In genomic region chr3:35498506-35499210, GRCh38 we compare ENCODE assay signal across 23 cellular contexts.
DNase-seq lines count a peak whose midpoint lies in the region; ATAC-seq, FAIRE-seq and TF ChIP-seq lines count a peak whose summit lies in the region.
"Had no signal": no experiment of that assay in that cellular context is flagged by ENCODE, and none has a peak within 500 bp of the region (broad histone marks: within the 10 kb centered on the region; RNA-seq: fewer than 3 reads in every experiment).

No MANE protein-coding gene starts in this region.

- peak; percentile 38 for FAIRE-seq in D721Med (lab: Jason Lieb, UNC)
- FAIRE-seq: GM19239 had no signal

- no peak for TF ChIP-seq POLR2A in NB4 (IDR thresholded peaks at IDR 0.05; ENCODE audit: extremely low read depth, insufficient read length)

- no peak overlapping the region for H3K27ac Mint-ChIP-seq in activated CD4-positive, alpha-beta T cell treated with anti-CD3 and anti-CD28 coated beads for 36 hours
- H3K27ac Mint-ChIP-seq in activated naive CD8-positive, alpha-beta T cell treated with anti-CD3 and anti-CD28 coated beads for 36 hours = no peak overlapping the region
- H3K27ac Mint-ChIP-seq: CD8-positive, alpha-beta memory T cell had no signal

- H3K36me3 ChIP-seq in OCI-LY3 (replicated peaks; ENCODE audit: low read depth, low read length) (no peaks in the 10 kb centered on the region), hepatocyte (replicated peaks; ENCODE audit: insufficient read depth, low read depth) (no peaks in the 10 kb centered on the region), upper lobe of right lung (no peaks in the 10 kb centered on the region)
- H3K36me3 ChIP-seq: Peyer's patch, SJSA1 had no signal

- H3K36me3 Mint-ChIP-seq in activated CD4-positive, alpha-beta T cell treated with anti-CD3 and anti-CD28 coated beads for 36 hours (ENCODE audit: low read depth) = no peaks in the 10 kb centered on the region
- no peaks in the 10 kb centered on the region for H3K36me3 Mint-ChIP-seq in activated naive CD8-positive, alpha-beta T cell treated with anti-CD3 and anti-CD28 coated beads for 36 hours
- H3K36me3 Mint-ChIP-seq: CD8-positive, alpha-beta memory T cell had no signal

- no peak for ATAC-seq in activated CD4-positive, alpha-beta T cell treated with anti-CD3 and anti-CD28 coated beads for 36 hours
- ATAC-seq in upper lobe of right lung = no peak

- CTCF ChIA-PET in activated CD4-positive, alpha-beta T cell treated with anti-CD3 and anti-CD28 coated beads for 36 hours (lab: Charles Lee) = no interaction called here

- no peak for DNase-seq in D721Med (ENCODE audit: insufficient read length, low spot score)
- DNase-seq in NB4 (ENCODE audit: low read depth) = peak; percentile 10
- DNase-seq in hepatocyte (ENCODE audit: low spot score) = peak; percentile 10
- DNase-seq in activated CD4-positive, alpha-beta T cell treated with anti-CD3 and anti-CD28 coated beads for 36 hours = no peak
- no peak for DNase-seq in activated effector memory CD4-positive, alpha-beta T cell treated with anti-CD3 and anti-CD28 coated beads, Interleukin-2, amount 50 U/mL, for 16 hours
- no peak for DNase-seq in upper lobe of right lung
- DNase-seq in activated naive CD8-positive, alpha-beta T cell treated with anti-CD3 and anti-CD28 coated beads for 36 hours = no peak
- DNase-seq: Calu3; CD8-positive, alpha-beta memory T cell; GDM1; Karpas-422; NCI-H1105 treated with DMSO at 0.1 percent for 48 hours; NCI-H2029 treated with DMSO at 0.1 percent for 48 hours; NCI-H2171; NCI-H345; NCI-H524; NCI-H774; NK-92 treated with Interleukin-12 subunit alpha and Interleukin-12 subunit beta, amount 100 ng/mL, for 24 hours; Peyer's patch had no signal

- H3K9ac ChIP-seq in OCI-LY3 (ENCODE audit: low read length) = no peak overlapping the region

- H4K20me1 ChIP-seq in OCI-LY3 (ENCODE audit: insufficient read depth, low read length) (no peaks in the 10 kb centered on the region), hepatocyte (ENCODE audit: insufficient read depth, poor library complexity, severe bottlenecking) (no peaks in the 10 kb centered on the region)

- peaks cover 3% of the 10 kb centered on the region for H3K9me3 Mint-ChIP-seq in activated CD4-positive, alpha-beta T cell treated with anti-CD3 and anti-CD28 coated beads for 36 hours (ENCODE audit: low read depth)
- peaks cover 4% of the 10 kb centered on the region for H3K9me3 Mint-ChIP-seq in activated naive CD8-positive, alpha-beta T cell treated with anti-CD3 and anti-CD28 coated beads for 36 hours

- no peaks in the 10 kb centered on the region for H3K27me3 ChIP-seq in OCI-LY3 (ENCODE audit: low read depth, low read length)
- H3K27me3 ChIP-seq in hepatocyte = no peaks in the 10 kb centered on the region
- H3K27me3 ChIP-seq in upper lobe of right lung = no peaks in the 10 kb centered on the region
- H3K27me3 ChIP-seq: Peyer's patch, SJSA1 had no signal

- H3K27ac ChIP-seq in OCI-LY3 (ENCODE audit: low read length) (no peak overlapping the region), hepatocyte (no peak overlapping the region), upper lobe of right lung (no peak overlapping the region)
- H3K27ac ChIP-seq: C4-2B, Peyer's patch, SJSA1 had no signal

- H3K4me1 ChIP-seq in OCI-LY3 (ENCODE audit: low read length) (no peaks in the 10 kb centered on the region), hepatocyte (ENCODE audit: insufficient read depth) (no peaks in the 10 kb centered on the region), upper lobe of right lung (no peaks in the 10 kb centered on the region)
- H3K4me1 ChIP-seq: Peyer's patch, SJSA1 had no signal

- H3K4me3 ChIP-seq in NB4 (ENCODE audit: low read depth, low read length) (no peak overlapping the region), OCI-LY3 (ENCODE audit: low read length) (no peak overlapping the region), hepatocyte (no peak overlapping the region), upper lobe of right lung (no peak overlapping the region)
- H3K4me3 ChIP-seq: Peyer's patch, SJSA1 had no signal

- H3K9me3 ChIP-seq in OCI-LY3 (ENCODE audit: insufficient read depth, low read length) = no peaks in the 10 kb centered on the region
- no peaks in the 10 kb centered on the region for H3K9me3 ChIP-seq in hepatocyte (ENCODE audit: low read depth)
- H3K9me3 ChIP-seq in upper lobe of right lung = no peaks in the 10 kb centered on the region
- H3K9me3 ChIP-seq: Peyer's patch, SJSA1 had no signal

- no peaks in the 10 kb centered on the region for H3K4me1 Mint-ChIP-seq in activated CD4-positive, alpha-beta T cell treated with anti-CD3 and anti-CD28 coated beads for 36 hours
- no peaks in the 10 kb centered on the region for H3K4me1 Mint-ChIP-seq in activated naive CD8-positive, alpha-beta T cell treated with anti-CD3 and anti-CD28 coated beads for 36 hours
- H3K4me1 Mint-ChIP-seq: CD8-positive, alpha-beta memory T cell had no signal

- H3K9me2 ChIP-seq in hepatocyte (replicated peaks; ENCODE audit: insufficient read depth) = no peaks in the 10 kb centered on the region

- intact Hi-C loops in activated CD4-positive, alpha-beta T cell treated with anti-CD3 and anti-CD28 coated beads for 36 hours (cut with DNase I, micrococcal nuclease) = no loop called here
- intact Hi-C loops in upper lobe of right lung (cut with DNase I) = no loop called here

- H3K27me3 Mint-ChIP-seq in activated CD4-positive, alpha-beta T cell treated with anti-CD3 and anti-CD28 coated beads for 36 hours = no peaks in the 10 kb centered on the region
- no peaks in the 10 kb centered on the region for H3K27me3 Mint-ChIP-seq in activated naive CD8-positive, alpha-beta T cell treated with anti-CD3 and anti-CD28 coated beads for 36 hours

- H3K79me2 ChIP-seq in OCI-LY3 (ENCODE audit: low read length) (no peaks in the 10 kb centered on the region), hepatocyte (no peaks in the 10 kb centered on the region)

- POLR2A ChIA-PET in activated CD4-positive, alpha-beta T cell treated with anti-CD3 and anti-CD28 coated beads for 36 hours (lab: Charles Lee) = no interaction called here

- H3K4me3 Mint-ChIP-seq in activated CD4-positive, alpha-beta T cell treated with anti-CD3 and anti-CD28 coated beads for 36 hours = no peak overlapping the region
- no peak overlapping the region for H3K4me3 Mint-ChIP-seq in activated naive CD8-positive, alpha-beta T cell treated with anti-CD3 and anti-CD28 coated beads for 36 hours
- H3K4me3 Mint-ChIP-seq: CD8-positive, alpha-beta memory T cell had no signal

- 57% methylated on average over 4 of the region's 4 CpGs for WGBS in hepatocyte (ENCODE audit: low lambda C conversion rate, missing lambda C conversion rate)

- 0 out of 2 replicates have a peak overlapping the region, but pooled peaks have one; percentile 28 for H2AFZ ChIP-seq in OCI-LY3 (ENCODE audit: low read depth, low read length)
- H2AFZ ChIP-seq in hepatocyte = no peak overlapping the region

- H3K4me2 ChIP-seq in OCI-LY3 (ENCODE audit: low read length) = no peak overlapping the region
- no peak overlapping the region for H3K4me2 ChIP-seq in hepatocyte

- no peak for TF ChIP-seq CTCF in D721Med (IDR thresholded peaks at IDR 0.05; ENCODE audit: insufficient read depth, missing control alignments)
- no peak for TF ChIP-seq CTCF in NB4 (IDR thresholded peaks at IDR 0.05; ENCODE audit: low read depth, low read length)
- no peak for TF ChIP-seq CTCF in OCI-LY3 (IDR thresholded peaks at IDR 0.05; ENCODE audit: low read depth, low read length)
- TF ChIP-seq CTCF in hepatocyte (IDR thresholded peaks at IDR 0.05; ENCODE audit: poor library complexity) = no peak
- no peak for TF ChIP-seq CTCF in upper lobe of right lung (IDR thresholded peaks at IDR 0.05)

Comparison
In these comparisons a context has a peak if more than half of its experiments do, and no peak if none do; other contexts are left out.
1. DNase-seq: peak in NB4 (single experiment) and hepatocyte (single experiment); none in D721Med (single experiment), activated CD4-positive, alpha-beta T cell treated with anti-CD3 and anti-CD28 coated beads for 36 hours (single experiment), activated effector memory CD4-positive, alpha-beta T cell treated with anti-CD3 and anti-CD28 coated beads, Interleukin-2, amount 50 U/mL, for 16 hours (single experiment), upper lobe of right lung (single experiment) and activated naive CD8-positive, alpha-beta T cell treated with anti-CD3 and anti-CD28 coated beads for 36 hours (single experiment).